18 cellular contexts compared by ENCODE assay signal in genomic region chr11:7651140-7651551, GRCh38. TPM values are rescaled to one million over a fixed set of nuclear protein-coding genes. Genes with fewer than 3 reads are reported as not detected.
DNase-seq lines count a peak whose midpoint lies in the region; ATAC-seq and TF ChIP-seq lines count a peak whose summit lies in the region.
"Had no signal": no experiment of that assay in that cellular context is flagged by ENCODE, and none has a peak within 500 bp of the region (broad histone marks: within the 10 kb centered on the region; RNA-seq: fewer than 3 reads in every experiment).

No MANE protein-coding gene starts in this region.

- no peak for TF ChIP-seq EP300 in tibial nerve (IDR thresholded peaks at IDR 0.05)

- ATAC-seq in stimulated activated memory B cell treated with anti-CD40 and anti-IgM and Interleukin-4, amounts not matched to agents 10 μg/mL and 1 μg/mL and 100 μg/mL, for 72 hours, result no peak
- ATAC-seq: activated CD8-positive, alpha-beta T cell treated with anti-CD3 and anti-CD28 coated beads for 36 hours; Panc1 had no signal

- H3K4me1 Mint-ChIP-seq in stimulated activated memory B cell treated with anti-CD40 and anti-IgM and Interleukin-4, amounts not matched to agents 10 μg/mL and 1 μg/mL and 100 μg/mL, for 72 hours, result no peaks in the 10 kb centered on the region

- H3K9me3 Mint-ChIP-seq in stimulated activated memory B cell treated with anti-CD40 and anti-IgM and Interleukin-4, amounts not matched to agents 10 μg/mL and 1 μg/mL and 100 μg/mL, for 72 hours, result no peaks in the 10 kb centered on the region
- H3K9me3 Mint-ChIP-seq: activated CD8-positive, alpha-beta T cell treated with anti-CD3 and anti-CD28 coated beads for 36 hours; T-helper 2 cell treated with Interferon-gamma antibody and Interleukin-4, amounts not matched to agents 5 μg/mL and 100 μg/mL, for 36 hours had no signal

- no peak overlapping the region for H3K4me3 ChIP-seq in foreskin fibroblast (ENCODE audit: low read depth in 1 of 2, low read length in 2 of 2)
- no peak overlapping the region for H3K4me3 ChIP-seq in tibial nerve

- H3K36me3 ChIP-seq in tibial nerve, result peaks cover 0 to 81% (median 12%) of the 10 kb centered on the region in 3 donors

- TF ChIP-seq CTCF in foreskin fibroblast (IDR thresholded peaks at IDR 0.05; ENCODE audit: low read depth, low read length) (no peak), tibial nerve (IDR thresholded peaks at IDR 0.05) (no peak)

- H3K4me1 ChIP-seq in tibial nerve, result peaks cover 0 to 24% (median 8%) of the 10 kb centered on the region in 4 donors

- no peak overlapping the region for H3K4me3 Mint-ChIP-seq in stimulated activated memory B cell treated with anti-CD40 and anti-IgM and Interleukin-4, amounts not matched to agents 10 μg/mL and 1 μg/mL and 100 μg/mL, for 72 hours
- H3K4me3 Mint-ChIP-seq: activated CD8-positive, alpha-beta T cell treated with anti-CD3 and anti-CD28 coated beads for 36 hours; T-helper 2 cell treated with Interferon-gamma antibody and Interleukin-4, amounts not matched to agents 5 μg/mL and 100 μg/mL, for 36 hours had no signal

- H3K27ac ChIP-seq in tibial nerve, result peak overlapping the region; percentile 25 to 83 (median 38)

- no peaks in the 10 kb centered on the region for H3K27me3 ChIP-seq in tibial nerve

- H3K9me3 ChIP-seq in tibial nerve, result no peaks in the 10 kb centered on the region

- H3K27ac Mint-ChIP-seq in stimulated activated memory B cell treated with anti-CD40 and anti-IgM and Interleukin-4, amounts not matched to agents 10 μg/mL and 1 μg/mL and 100 μg/mL, for 72 hours, result no peak overlapping the region
- H3K27ac Mint-ChIP-seq: activated CD8-positive, alpha-beta T cell treated with anti-CD3 and anti-CD28 coated beads for 36 hours; T-helper 2 cell treated with Interferon-gamma antibody and Interleukin-4, amounts not matched to agents 5 μg/mL and 100 μg/mL, for 36 hours had no signal

- peaks cover 70% of the 10 kb centered on the region for H3K36me3 Mint-ChIP-seq in stimulated activated memory B cell treated with anti-CD40 and anti-IgM and Interleukin-4, amounts not matched to agents 10 μg/mL and 1 μg/mL and 100 μg/mL, for 72 hours

- 82 to 89% methylated on average over 5 of the region's 5 CpGs for WGBS in tibial nerve, 2 donors

- in situ Hi-C loops in SK-MEL-5 (cut with HindIII; ENCODE audit: low pct_unique_long_range_greater_than_20kb, low sequenced_read_pairs), result no loop called here

- no peaks in the 10 kb centered on the region for H3K27me3 Mint-ChIP-seq in stimulated activated memory B cell treated with anti-CD40 and anti-IgM and Interleukin-4, amounts not matched to agents 10 μg/mL and 1 μg/mL and 100 μg/mL, for 72 hours
- H3K27me3 Mint-ChIP-seq: activated CD8-positive, alpha-beta T cell treated with anti-CD3 and anti-CD28 coated beads for 36 hours had no signal

- no peak for TF ChIP-seq POLR2A in tibial nerve (IDR thresholded peaks at IDR 0.05)

- DNase-seq in SIG-M5 treated with dmso at 0.1 percent for 504 hours (lab: John Stamatoyannopoulos, UW; ENCODE audit: unreplicated experiment) (peak; percentile 5), SIG-M5 (lab: John Stamatoyannopoulos, UW) (no peak), SK-MEL-5 (ENCODE audit: low read depth, low spot score) (peak; percentile 67), foreskin fibroblast (peak; percentile 47 to 58), tibial nerve (ENCODE audit: low spot score in 2 of 2) (no peak), iPS-NIHi11 (ENCODE audit: low spot score) (no peak), NCI-H1092 treated with DMSO at 0.1 percent for 48 hours (lab: John Stamatoyannopoulos, UW) (no peak)
- DNase-seq: 8988T; activated CD8-positive, alpha-beta T cell treated with anti-CD3 and anti-CD28 coated beads for 36 hours; aorta; mesendoderm; NCI-H1417 treated with DMSO at 0.1 percent for 48 hours; NCI-H446; small intestine had no signal

RNA-seq across cellular contexts. Expression of gene CYB5R2, which starts 22.2 kb away (rescaled TPM):
- total RNA-seq in SK-MEL-5 (2014; rRNA removed; shearing (Covaris generic)), result 33.3 and 34.8 TPM in 2 replicates
- 78.3 and 93.4 TPM in 2 replicates for polyA plus RNA-seq in SK-MEL-5 (2015; cell fraction: cytosol; rRNA removed)
- 134 and 142 TPM in 2 replicates for polyA plus RNA-seq in SK-MEL-5 (2015; cell fraction: nucleus; rRNA removed)
- total RNA-seq in tibial nerve, result 100 to 1,000 TPM in 1 of 4 donors, 10 to 100 TPM in 3; 50.8 to 104 (median 58.2) TPM

RNA-seq across cellular contexts. Expression of gene OVCH2, which starts 55.1 kb away (rescaled TPM):
- total RNA-seq in SK-MEL-5 (2014; rRNA removed; shearing (Covaris generic)), result not detected in 2 replicates
- polyA plus RNA-seq in SK-MEL-5 (2015; cell fraction: cytosol; rRNA removed), result not detected in 2 replicates
- polyA plus RNA-seq in SK-MEL-5 (2015; cell fraction: nucleus; rRNA removed), result not detected in 2 replicates
- not detected for total RNA-seq in tibial nerve
- total RNA-seq: activated CD8-positive, alpha-beta T cell treated with anti-CD3 and anti-CD28 coated beads for 36 hours; occipital lobe had no signal
- polyA plus RNA-seq: small intestine had no signal

Comparison
In these comparisons a context has a peak if more than half of its experiments do, and no peak if none do; other contexts are left out.
1. DNase-seq: peak in SIG-M5 treated with dmso at 0.1 percent for 504 hours (single experiment), SK-MEL-5 (single experiment) and foreskin fibroblast (2 of 2); none in SIG-M5 (single experiment), tibial nerve (0 of 2), iPS-NIHi11 (single experiment) and NCI-H1092 treated with DMSO at 0.1 percent for 48 hours (single experiment).